ENCODE assay signal across 8 cellular contexts in the genomic region with DNA sequence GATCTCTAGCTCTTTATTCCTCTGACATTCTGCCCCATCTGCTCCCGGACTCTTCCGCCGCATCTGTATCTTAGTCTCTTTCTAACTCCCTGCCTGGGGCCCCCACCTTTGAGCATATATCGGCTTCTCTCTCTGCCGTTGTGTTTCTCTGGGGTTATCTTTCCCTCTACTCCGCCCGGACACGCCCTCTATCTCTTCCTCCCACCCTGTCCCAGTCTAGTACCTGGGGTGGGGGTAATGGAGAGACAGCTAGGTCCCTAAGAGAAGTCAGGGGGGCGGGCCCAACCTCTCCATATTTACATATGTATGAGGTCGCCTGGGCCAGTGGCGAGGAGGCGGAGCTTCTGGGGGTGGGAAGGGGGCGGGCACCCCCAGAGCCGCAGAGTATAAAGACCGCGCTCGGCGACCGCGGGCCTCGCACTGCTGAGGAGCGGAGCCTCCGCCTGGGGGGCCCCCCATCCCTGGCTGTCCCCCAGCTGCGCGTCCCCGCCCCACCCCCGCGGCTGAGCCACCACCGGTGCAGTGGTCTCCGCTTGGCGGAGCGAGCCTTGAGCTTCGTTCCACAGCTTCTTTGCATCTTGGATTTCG. TPM values are rescaled to one million over a fixed set of nuclear protein-coding genes. Genes with fewer than 3 reads are reported as not detected.
DNase-seq lines count a peak whose midpoint lies in the region; ATAC-seq lines count a peak whose summit lies in the region.

A gene with protein sequence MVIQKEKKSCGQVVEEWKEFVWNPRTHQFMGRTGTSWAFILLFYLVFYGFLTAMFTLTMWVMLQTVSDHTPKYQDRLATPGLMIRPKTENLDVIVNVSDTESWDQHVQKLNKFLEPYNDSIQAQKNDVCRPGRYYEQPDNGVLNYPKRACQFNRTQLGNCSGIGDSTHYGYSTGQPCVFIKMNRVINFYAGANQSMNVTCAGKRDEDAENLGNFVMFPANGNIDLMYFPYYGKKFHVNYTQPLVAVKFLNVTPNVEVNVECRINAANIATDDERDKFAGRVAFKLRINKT (plus strand): TSS at position 418 of the 588 bp plus-strand sequence. CDS start 593 bp downstream, outside the sequence.

- POLR2A ChIA-PET in activated CD4-positive, alpha-beta T cell treated with anti-CD3 and anti-CD28 coated beads for 36 hours (lab: Charles Lee) = interaction anchor here (0.5 to 1.8 kb wide), 6 partner anchors 9 to 80 kb away, joined by 4 to 8 read pairs (median 6); a partner anchor contains a TSS

- peak; percentile 63 for DNase-seq in GM03348 (ENCODE audit: low spot score)
- peak; percentile 52 for DNase-seq in NCI-H128 (lab: John Stamatoyannopoulos, UW; ENCODE audit: unreplicated experiment)
- peak; percentile 82 for DNase-seq in activated CD4-positive, alpha-beta T cell treated with anti-CD3 and anti-CD28 coated beads for 36 hours
- peak; percentile 96 for DNase-seq in cerebellar cortex (ENCODE audit: low spot score)
- DNase-seq in left colon = peak; percentile 65 to 76
- DNase-seq in stimulated activated CD4-positive, alpha-beta T cell treated with anti-CD3 and anti-CD28 coated beads, Interleukin-1b, Interleukin-23, amount 100 ng/mL, for 24 hours (ENCODE audit: low read depth in 4 of 4, low spot score in 1 of 4) = peak; percentile 46 to 64 (median 54)

- peaks cover 17% of the 10 kb centered on the region for H3K4me1 Mint-ChIP-seq in activated CD4-positive, alpha-beta T cell treated with anti-CD3 and anti-CD28 coated beads for 36 hours

- intact Hi-C loops in activated CD4-positive, alpha-beta T cell treated with anti-CD3 and anti-CD28 coated beads for 36 hours (cut with DNase I, micrococcal nuclease) = loop anchor here in 1 of 2 experiments (1.0 kb wide), 1 partner anchor 23 kb away; a partner anchor contains a TSS
- intact Hi-C loops in left colon (cut with DNase I, micrococcal nuclease) = no loop called here

- H3K27me3 Mint-ChIP-seq in activated CD4-positive, alpha-beta T cell treated with anti-CD3 and anti-CD28 coated beads for 36 hours = peaks cover 42% of the 10 kb centered on the region

- H3K9me3 Mint-ChIP-seq in activated CD4-positive, alpha-beta T cell treated with anti-CD3 and anti-CD28 coated beads for 36 hours (ENCODE audit: low read depth) = no peaks in the 10 kb centered on the region

- H3K36me3 Mint-ChIP-seq in activated CD4-positive, alpha-beta T cell treated with anti-CD3 and anti-CD28 coated beads for 36 hours (ENCODE audit: low read depth) = no peaks in the 10 kb centered on the region

- CTCF ChIA-PET in activated CD4-positive, alpha-beta T cell treated with anti-CD3 and anti-CD28 coated beads for 36 hours (lab: Charles Lee) = interaction anchor here (0.6 to 1.3 kb wide), 6 partner anchors 16 to 55 kb away, joined by 3 to 9 read pairs (median 3); a partner anchor contains a TSS

- H3K27ac Mint-ChIP-seq in activated CD4-positive, alpha-beta T cell treated with anti-CD3 and anti-CD28 coated beads for 36 hours = no peak within 1 kb of the TSS

- peak within 1 kb of the TSS; percentile 62 for H3K4me3 Mint-ChIP-seq in activated CD4-positive, alpha-beta T cell treated with anti-CD3 and anti-CD28 coated beads for 36 hours

- ATAC-seq in activated CD4-positive, alpha-beta T cell treated with anti-CD3 and anti-CD28 coated beads for 36 hours = peak; percentile 92
- peak; percentile 91 for ATAC-seq in left colon
- ATAC-seq in GM18870 (IDR thresholded peaks at IDR 0.05; ENCODE audit: unreplicated experiment) = no peak
- no peak for ATAC-seq in HG02973 (IDR thresholded peaks at IDR 0.05; ENCODE audit: unreplicated experiment)

RNA-seq across cellular contexts. Expression of the gene that starts here (rescaled TPM):
- under 1 TPM; 0.32 to 0.33 TPM for total RNA-seq in activated CD4-positive, alpha-beta T cell treated with anti-CD3 and anti-CD28 coated beads for 36 hours
- 1 to 10 TPM in 1 of 2 donors, under 1 TPM in 1; 0.55 to 1.4 TPM for total RNA-seq in left colon

Comparison
In these comparisons a context has a peak if more than half of its experiments do, and no peak if none do; other contexts are left out.
1. Peak in DNase-seq and ATAC-seq in activated CD4-positive, alpha-beta T cell treated with anti-CD3 and anti-CD28 coated beads for 36 hours; RNA of the gene not detected or under 1 TPM.